In the genomic region with DNA sequence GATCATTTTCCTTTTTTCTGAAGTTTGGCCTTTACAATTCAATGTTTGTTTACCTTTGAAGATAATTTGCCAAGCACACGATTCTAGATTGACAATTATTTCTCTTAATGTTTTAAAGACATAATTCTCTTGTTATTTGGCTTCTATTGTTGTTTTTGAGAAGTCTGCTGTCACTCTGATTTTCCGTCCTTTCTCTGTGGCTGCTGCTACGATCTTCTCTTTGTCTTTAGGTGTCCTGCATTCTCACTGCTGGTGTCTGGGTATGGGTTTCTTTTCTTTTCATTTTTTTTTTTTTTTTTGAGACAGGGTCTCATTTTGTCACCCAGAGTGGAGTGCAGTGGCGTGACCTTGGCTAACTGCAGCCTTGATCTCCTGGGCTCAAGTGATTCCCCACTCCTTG, we compare ENCODE assay signal across 29 cellular contexts. TPM values are rescaled to one million over a fixed set of nuclear protein-coding genes. Genes with fewer than 3 reads are reported as not detected.
"Had no signal": no experiment of that assay in that cellular context is flagged by ENCODE, and none has a peak within 500 bp of the region (broad histone marks: within the 10 kb centered on the region; RNA-seq: fewer than 3 reads in every experiment).

No MANE protein-coding gene starts in this region.

- H3K36me3 ChIP-seq: thyroid gland, transverse colon, uterus, vagina had no signal

- H3K27ac ChIP-seq: stomach, suprapubic skin, testis, thoracic aorta, thyroid gland, tibial artery, tibial nerve, transverse colon, upper lobe of left lung, upper lobe of right lung, uterus, vagina had no signal

- DNase-seq: stimulated activated CD4-positive, alpha-beta T cell treated with anti-CD3 and anti-CD28 coated beads, Interleukin-2, amount 100 ng/mL, for 48 hours; stimulated activated CD4-positive, alpha-beta T cell treated with anti-CD3 and anti-CD28 coated beads, Interleukin-4, amount 100 ng/mL, for 1 hour; stimulated activated CD4-positive, alpha-beta T cell treated with anti-CD3 and anti-CD28 coated beads, Interleukin-4, amount 100 ng/mL, for 24 hours; stimulated activated CD4-positive, alpha-beta T cell treated with anti-CD3 and anti-CD28 coated beads, Interleukin-4, amount 100 ng/mL, for 4 hours; stimulated activated CD8-positive, alpha-beta memory T cell treated with anti-CD3 and anti-CD28 coated beads, Interleukin-4, amount 100 ng/mL, for 48 hours; stimulated activated naive B cell treated with anti-CD40 and anti-IgM and Interleukin-4, amounts not matched to agents 10 μg/mL and 1 μg/mL and 100 μg/mL, for 72 hours; stimulated activated naive CD4-positive, alpha-beta T cell; stimulated activated naive CD4-positive, alpha-beta T cell treated with Interleukin-2 at 50 U/mL for 16 hours; stimulated activated naive CD8-positive, alpha-beta T cell treated with anti-CD3 and anti-CD28 coated beads, Interleukin-15, amount 100 ng/mL, for 72 hours; stimulated activated naive CD8-positive, alpha-beta T cell treated with anti-CD3 and anti-CD28 coated beads, Interleukin-15, Interleukin-2, amounts not matched to agents 100 U/mL and 50 U/mL, for 24 hours; stomach; substantia nigra; testis; thyroid gland; tibial artery; transverse colon; trophoblast cell; upper lobe of left lung; upper lobe of right lung; uterus had no signal

- ATAC-seq: stimulated activated effector memory CD8-positive, alpha-beta T cell treated with anti-CD3 and anti-CD28 coated beads, Interleukin-12 subunit alpha, Interleukin-12 subunit beta, amount 100 ng/mL, for 72 hours; stimulated activated memory B cell treated with anti-CD40 and anti-IgM and Interleukin-4, amounts not matched to agents 10 μg/mL and 1 μg/mL and 100 μg/mL, for 72 hours; stimulated activated naive B cell treated with anti-CD40 and anti-IgM and Interleukin-4, amounts not matched to agents 10 μg/mL and 1 μg/mL and 100 μg/mL, for 72 hours; stimulated activated naive CD8-positive, alpha-beta T cell treated with anti-CD3 and anti-CD28 coated beads, Interleukin-15, amount 100 ng/mL, for 72 hours; stimulated activated naive CD8-positive, alpha-beta T cell treated with anti-CD3 and anti-CD28 coated beads, Interleukin-15, Interleukin-2, amounts not matched to agents 100 U/mL and 50 U/mL, for 24 hours; upper lobe of right lung had no signal

- H3K9me3 ChIP-seq: stomach, suprapubic skin, testis, thoracic aorta, thyroid gland, tibial artery, tibial nerve, transverse colon, upper lobe of left lung, upper lobe of right lung, vagina had no signal

- FAIRE-seq: urothelium cell line had no signal

- H3K4me3 ChIP-seq: stomach, suprapubic skin, testis, thoracic aorta, thyroid gland, tibial artery, tibial nerve, transverse colon, upper lobe of left lung, upper lobe of right lung, uterus, vagina had no signal

- H3K27me3 Mint-ChIP-seq: stimulated activated memory B cell treated with anti-CD40 and anti-IgM and Interleukin-4, amounts not matched to agents 10 μg/mL and 1 μg/mL and 100 μg/mL, for 72 hours; stimulated activated naive B cell treated with anti-CD40 and anti-IgM and Interleukin-4, amounts not matched to agents 10 μg/mL and 1 μg/mL and 100 μg/mL, for 72 hours; stimulated activated naive CD8-positive, alpha-beta T cell treated with anti-CD3 and anti-CD28 coated beads, Interleukin-15, amount 100 ng/mL, for 72 hours; stimulated activated naive CD8-positive, alpha-beta T cell treated with anti-CD3 and anti-CD28 coated beads, Interleukin-15, Interleukin-2, amounts not matched to agents 100 ng/mL and 50 ng/mL, for 24 hours; type B pancreatic cell had no signal

- H3K27ac Mint-ChIP-seq: stimulated activated effector memory CD8-positive, alpha-beta T cell treated with anti-CD3 and anti-CD28 coated beads, Interleukin-12 subunit alpha, Interleukin-12 subunit beta, amount 100 ng/mL, for 72 hours; stimulated activated memory B cell treated with anti-CD40 and anti-IgM and Interleukin-4, amounts not matched to agents 10 μg/mL and 1 μg/mL and 100 μg/mL, for 72 hours; stimulated activated naive B cell treated with anti-CD40 and anti-IgM and Interleukin-4, amounts not matched to agents 10 μg/mL and 1 μg/mL and 100 μg/mL, for 72 hours; stimulated activated naive CD8-positive, alpha-beta T cell treated with anti-CD3 and anti-CD28 coated beads, Interleukin-15, amount 100 ng/mL, for 72 hours; stimulated activated naive CD8-positive, alpha-beta T cell treated with anti-CD3 and anti-CD28 coated beads, Interleukin-15, Interleukin-2, amounts not matched to agents 100 ng/mL and 50 ng/mL, for 24 hours; type B pancreatic cell had no signal

- H3K9me3 Mint-ChIP-seq: stimulated activated memory B cell treated with anti-CD40 and anti-IgM and Interleukin-4, amounts not matched to agents 10 μg/mL and 1 μg/mL and 100 μg/mL, for 72 hours; stimulated activated naive B cell treated with anti-CD40 and anti-IgM and Interleukin-4, amounts not matched to agents 10 μg/mL and 1 μg/mL and 100 μg/mL, for 72 hours; stimulated activated naive CD8-positive, alpha-beta T cell treated with anti-CD3 and anti-CD28 coated beads, Interleukin-15, amount 100 ng/mL, for 72 hours; stimulated activated naive CD8-positive, alpha-beta T cell treated with anti-CD3 and anti-CD28 coated beads, Interleukin-15, Interleukin-2, amounts not matched to agents 100 ng/mL and 50 ng/mL, for 24 hours; type B pancreatic cell had no signal

- H3K4me3 Mint-ChIP-seq: stimulated activated effector memory CD8-positive, alpha-beta T cell treated with anti-CD3 and anti-CD28 coated beads, Interleukin-12 subunit alpha, Interleukin-12 subunit beta, amount 100 ng/mL, for 72 hours; stimulated activated memory B cell treated with anti-CD40 and anti-IgM and Interleukin-4, amounts not matched to agents 10 μg/mL and 1 μg/mL and 100 μg/mL, for 72 hours; stimulated activated naive B cell treated with anti-CD40 and anti-IgM and Interleukin-4, amounts not matched to agents 10 μg/mL and 1 μg/mL and 100 μg/mL, for 72 hours; stimulated activated naive CD8-positive, alpha-beta T cell treated with anti-CD3 and anti-CD28 coated beads, Interleukin-15, amount 100 ng/mL, for 72 hours; stimulated activated naive CD8-positive, alpha-beta T cell treated with anti-CD3 and anti-CD28 coated beads, Interleukin-15, Interleukin-2, amounts not matched to agents 100 ng/mL and 50 ng/mL, for 24 hours; type B pancreatic cell had no signal

- H3K36me3 Mint-ChIP-seq: stimulated activated effector memory CD8-positive, alpha-beta T cell treated with anti-CD3 and anti-CD28 coated beads, Interleukin-12 subunit alpha, Interleukin-12 subunit beta, amount 100 ng/mL, for 72 hours had no signal

- H3K4me1 Mint-ChIP-seq: stimulated activated effector memory CD8-positive, alpha-beta T cell treated with anti-CD3 and anti-CD28 coated beads, Interleukin-12 subunit alpha, Interleukin-12 subunit beta, amount 100 ng/mL, for 72 hours; stimulated activated naive CD8-positive, alpha-beta T cell treated with anti-CD3 and anti-CD28 coated beads, Interleukin-15, amount 100 ng/mL, for 72 hours had no signal

- H3K4me1 ChIP-seq: stomach, suprapubic skin, testis, thyroid gland, tibial artery, tibial nerve, transverse colon, upper lobe of right lung, uterus, vagina had no signal

- H3K27me3 ChIP-seq: stomach, suprapubic skin, testis, thyroid gland, tibial artery, tibial nerve, transverse colon, upper lobe of left lung, upper lobe of right lung, uterus, vagina had no signal

RNA-seq across cellular contexts. Expression of a gene that starts 36.6 kb away (rescaled TPM):
- total RNA-seq: vagina had no signal
